ENCODE assay signal across 22 cellular contexts in the genomic region with DNA sequence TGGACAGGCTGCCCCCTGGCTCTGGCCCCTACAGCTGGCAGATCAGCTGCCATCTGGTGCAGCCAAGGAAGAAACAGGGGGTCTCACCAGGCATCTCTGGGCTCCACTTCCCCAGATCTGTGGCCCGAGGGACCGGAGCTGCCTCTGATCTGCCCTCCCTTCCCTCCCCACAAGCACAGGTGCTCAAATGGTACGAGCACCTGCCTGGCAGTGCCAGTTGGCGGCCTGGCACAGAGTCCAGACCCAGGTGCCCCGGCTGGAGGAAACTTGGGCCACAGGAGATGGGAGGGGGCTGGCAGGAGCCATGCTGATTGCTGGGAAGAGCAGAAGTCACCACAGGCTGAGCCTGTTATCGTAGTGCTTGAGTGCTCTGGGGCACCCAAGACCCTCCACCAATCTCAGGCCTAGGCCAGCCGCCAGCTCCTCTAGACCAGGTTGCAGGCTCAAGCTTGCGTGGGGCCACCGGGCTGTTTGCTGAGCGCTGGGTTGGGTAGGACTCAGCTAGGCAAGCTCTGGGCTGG. TPM values are rescaled to one million over a fixed set of nuclear protein-coding genes. Genes with fewer than 3 reads are reported as not detected.
DNase-seq lines count a peak whose midpoint lies in the region; ATAC-seq lines count a peak whose summit lies in the region.
"Had no signal": no experiment of that assay in that cellular context is flagged by ENCODE, and none has a peak within 500 bp of the region (broad histone marks: within the 10 kb centered on the region; RNA-seq: fewer than 3 reads in every experiment).

No MANE protein-coding gene starts in this region.

- H3K36me3 ChIP-seq in neuronal stem cell (replicated peaks in 1 of 2; ENCODE audit: control insufficient read depth in 2 of 2, insufficient read depth in 2 of 2, low read length in 2 of 2) = no peaks in the 10 kb centered on the region
- H3K36me3 ChIP-seq: ascending aorta, prostate gland, upper lobe of left lung, WERI-Rb-1 had no signal

- no peak overlapping the region for H2BK120ac ChIP-seq in neuronal stem cell (ENCODE audit: low read depth, low read length)

- 88% methylated on average over 10 of the region's 10 CpGs for WGBS in right cardiac atrium
- WGBS in neuronal stem cell (ENCODE audit: extremely low coverage in 2 of 2, insufficient read length in 2 of 2, insufficient replicate concordance in 1 of 2), 2 donors = no CpG with 5 or more reads among the region's 10 CpGs

- intact Hi-C loops in cardiac septum (cut with DNase I) (no loop called here), right cardiac atrium (cut with DNase I) (no loop called here)

- no peak overlapping the region for H3K4me2 ChIP-seq in neuronal stem cell (ENCODE audit: insufficient read depth, low read length, poor library complexity, severe bottlenecking)

- H3K23ac ChIP-seq in neuronal stem cell (ENCODE audit: low read depth, low read length, poor library complexity) = no peak overlapping the region

- H4K91ac ChIP-seq in neuronal stem cell (ENCODE audit: low read depth, low read length, poor library complexity) = no peak overlapping the region

- peaks cover 4% of the 10 kb centered on the region for H3K4me1 ChIP-seq in right cardiac atrium (ENCODE audit: control insufficient read depth, insufficient read depth, low read length)
- H3K4me1 ChIP-seq in neuronal stem cell (ENCODE audit: control insufficient read depth in 2 of 2, insufficient read depth in 1 of 2, low read depth in 1 of 2, low read length in 2 of 2) = peaks cover 21 to 24% of the 10 kb centered on the region in 2 donors
- H3K4me1 ChIP-seq: ascending aorta, prostate gland had no signal

- H3K27me3 ChIP-seq in right cardiac atrium (ENCODE audit: control insufficient read depth, insufficient read depth) (no peaks in the 10 kb centered on the region), neuronal stem cell (ENCODE audit: control insufficient read depth in 3 of 3, insufficient read depth in 3 of 3, low read depth in 1 of 3, low read length in 3 of 3) (no peaks in the 10 kb centered on the region)
- H3K27me3 ChIP-seq: ascending aorta, upper lobe of left lung had no signal

- no peak overlapping the region for H2AFZ ChIP-seq in neuronal stem cell (ENCODE audit: low read length)

- ATAC-seq in right cardiac atrium (no peak), GM18520 (IDR thresholded peaks at IDR 0.05; ENCODE audit: unreplicated experiment) (no peak)
- ATAC-seq: activated CD8-positive, alpha-beta memory T cell treated with anti-CD3 and anti-CD28 coated beads, Interleukin-2, amount 10 ng/mL, durations not matched to agents 7 days and 5 days; GM12878 had no signal

- no peak overlapping the region for H4K8ac ChIP-seq in neuronal stem cell (ENCODE audit: low read depth, low read length)

- no peak overlapping the region for H3K4me3 ChIP-seq in right cardiac atrium (ENCODE audit: low read length)
- H3K4me3 ChIP-seq in neuronal stem cell (ENCODE audit: low read length in 2 of 2) = no peak overlapping the region
- H3K4me3 ChIP-seq: ascending aorta, GM12878, mucosa of descending colon, prostate gland, upper lobe of left lung had no signal

- peak overlapping the region; percentile 87 for H2AK5ac ChIP-seq in neuronal stem cell (ENCODE audit: low read depth, low read length)

- H2BK5ac ChIP-seq in neuronal stem cell (ENCODE audit: low read length) = no peak overlapping the region

- no peak overlapping the region for H3K27ac ChIP-seq in right cardiac atrium (ENCODE audit: low read length)
- H3K27ac ChIP-seq in epithelial cell of prostate = peak overlapping the region; percentile 42
- H3K27ac ChIP-seq in neuronal stem cell (replicated peaks; ENCODE audit: low read length) = no peak overlapping the region
- H3K27ac ChIP-seq: ascending aorta, prostate gland, WERI-Rb-1 had no signal

- H3K9ac ChIP-seq in neuronal stem cell (ENCODE audit: low read depth, low read length, poor library complexity) = no peak overlapping the region

- H3K18ac ChIP-seq in neuronal stem cell (ENCODE audit: low read length) = peak overlapping the region; percentile 53

- no peak overlapping the region for H3K4ac ChIP-seq in neuronal stem cell (ENCODE audit: low read length)

- H2BK15ac ChIP-seq in neuronal stem cell (ENCODE audit: low read length) = no peak overlapping the region

- H2BK12ac ChIP-seq in neuronal stem cell (ENCODE audit: low read length) = no peak overlapping the region

- H3K79me1 ChIP-seq in neuronal stem cell (ENCODE audit: low read depth, low read length) = no peaks in the 10 kb centered on the region

- no peak overlapping the region for H3K14ac ChIP-seq in neuronal stem cell (ENCODE audit: low read length)

- H3K9me3 ChIP-seq in right cardiac atrium (ENCODE audit: control insufficient read depth, low read length) = no peaks in the 10 kb centered on the region
- H3K9me3 ChIP-seq in neuronal stem cell (replicated peaks in 1 of 2; ENCODE audit: control insufficient read depth in 2 of 2, insufficient read depth in 1 of 2, low read depth in 1 of 2, low read length in 2 of 2) = no peaks in the 10 kb centered on the region
- H3K9me3 ChIP-seq: ascending aorta, mucosa of descending colon, prostate gland, upper lobe of left lung had no signal

- peak; percentile 54 for DNase-seq in cardiac septum (ENCODE audit: low spot score)
- DNase-seq in right cardiac atrium = no peak
- DNase-seq in epithelial cell of prostate (ENCODE audit: low read depth, low spot score) = no peak
- DNase-seq in neuronal stem cell (ENCODE audit: low spot score) = no peak
- no peak for DNase-seq in C1 segment of cervical spinal cord (lab: John Stamatoyannopoulos, UW)
- DNase-seq in NCI-H187 (lab: John Stamatoyannopoulos, UW) = no peak
- no peak for DNase-seq in UCSD-AML1 (lab: John Stamatoyannopoulos, UW; ENCODE audit: unreplicated experiment)
- DNase-seq: activated CD4-positive, alpha-beta T cell treated with anti-CD3 and anti-CD28 coated beads, Interleukin-2, amount 10 ng/mL, durations not matched to agents 7 days and 5 days; activated CD8-positive, alpha-beta memory T cell treated with anti-CD3 and anti-CD28 coated beads, Interleukin-2, amount 10 ng/mL, durations not matched to agents 7 days and 5 days; activated naive CD4-positive, alpha-beta T cell treated with anti-CD3 and anti-CD28 coated beads, Interleukin-2, amount 50 U/mL, for 16 hours; activated T-cell treated with anti-CD3 and anti-CD28 coated beads, Interleukin-2, amount 50 U/mL, for 72 hours; central memory CD4-positive, alpha-beta T cell; H9; hippocampal formation; MV-4-11; WERI-Rb-1 had no signal

RNA-seq across cellular contexts. Expression of a gene that starts 5.0 kb away (rescaled TPM):
- total RNA-seq in cardiac septum (22.7 TPM), right cardiac atrium (10 to 100 TPM in 3 of 4 donors, 1 to 10 TPM in 1; 8.0 to 18.4 (median 14.8) TPM)
- polyA plus RNA-seq in right cardiac atrium = 15.4 TPM
- 0.49 TPM for polyA plus RNA-seq in neuronal stem cell (2013, experiment 1 of 2)
- polyA plus RNA-seq in neuronal stem cell (2013, experiment 2 of 2) = 0.58 TPM
- total RNA-seq: activated CD4-positive, alpha-beta T cell treated with anti-CD3 and anti-CD28 coated beads, Interleukin-2, amount 10 ng/mL, durations not matched to agents 7 days and 5 days; activated CD8-positive, alpha-beta memory T cell treated with anti-CD3 and anti-CD28 coated beads, Interleukin-2, amount 10 ng/mL, durations not matched to agents 7 days and 5 days; activated T-cell treated with anti-CD3 and anti-CD28 coated beads, Interleukin-2, amount 50 U/mL, for 72 hours; ascending aorta had no signal
- polyA plus RNA-seq: GM12878 had no signal

RNA-seq across cellular contexts. Expression of a gene that starts 8.1 kb away (rescaled TPM):
- total RNA-seq in cardiac septum (0.38 TPM), right cardiac atrium (1 to 10 TPM in 1 of 4 donors, under 1 TPM in 3; 0.49 to 1.1 (median 0.66) TPM)
- 0.25 TPM for polyA plus RNA-seq in right cardiac atrium
- polyA plus RNA-seq in neuronal stem cell (2013, experiment 1 of 2) = 2.6 TPM
- polyA plus RNA-seq in neuronal stem cell (2013, experiment 2 of 2) = 2.5 TPM
- total RNA-seq: activated CD4-positive, alpha-beta T cell treated with anti-CD3 and anti-CD28 coated beads, Interleukin-2, amount 10 ng/mL, durations not matched to agents 7 days and 5 days; activated CD8-positive, alpha-beta memory T cell treated with anti-CD3 and anti-CD28 coated beads, Interleukin-2, amount 10 ng/mL, durations not matched to agents 7 days and 5 days; activated T-cell treated with anti-CD3 and anti-CD28 coated beads, Interleukin-2, amount 50 U/mL, for 72 hours; ascending aorta; GM12878 had no signal
- polyA plus RNA-seq: GM12878 had no signal
